27 cellular contexts compared by ENCODE assay signal in the genomic region with DNA sequence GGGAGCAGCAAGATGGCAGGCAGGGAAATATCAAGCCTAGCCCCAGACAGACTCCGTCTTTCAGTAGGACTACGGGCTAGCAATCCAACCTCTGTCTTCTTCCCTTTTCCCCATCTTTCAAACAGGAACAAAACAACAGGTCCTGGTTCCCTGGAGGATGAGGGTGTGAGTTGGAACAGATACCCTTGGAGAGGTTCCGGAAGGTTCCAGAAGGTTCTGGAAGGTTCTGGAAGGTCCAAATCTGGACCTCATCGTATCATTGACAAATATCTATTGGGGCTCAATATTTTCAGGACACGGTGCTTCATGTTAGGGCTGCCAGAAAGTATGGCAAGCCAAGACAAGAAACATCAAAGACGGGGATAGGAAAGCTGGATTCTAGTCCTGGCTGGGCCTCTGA.
"Had no signal": no experiment of that assay in that cellular context is flagged by ENCODE, and none has a peak within 500 bp of the region (broad histone marks: within the 10 kb centered on the region; RNA-seq: fewer than 3 reads in every experiment).

No MANE protein-coding gene starts in this region.

- H3K36me3 ChIP-seq: ascending aorta, brain microvascular endothelial cell, esophagus muscularis mucosa, gastrocnemius medialis, heart left ventricle had no signal

- DNase-seq: activated B cell treated with CpG ODN at 0.5 μM for 24 hours; activated CD4-positive, alpha-beta memory T cell treated with anti-CD3 and anti-CD28 coated beads, Interleukin-2, amount 10 ng/mL, durations not matched to agents 7 days and 5 days; activated CD4-positive, alpha-beta T cell treated with anti-CD3 and anti-CD28 coated beads for 48 hours; activated CD8-positive, alpha-beta memory T cell treated with anti-CD3 and anti-CD28 coated beads, Interleukin-2, amount 50 U/mL, for 48 hours; activated gamma-delta T cell; activated naive CD4-positive, alpha-beta T cell; activated naive CD4-positive, alpha-beta T cell treated with anti-CD3 and anti-CD28 coated beads, Interleukin-2, amount 10 ng/mL, durations not matched to agents 7 days and 5 days; activated naive CD8-positive, alpha-beta T cell treated with anti-CD3 and anti-CD28 coated beads, Interleukin-2, amount 10 ng/mL, durations not matched to agents 7 days and 5 days; activated T-cell treated with anti-CD3 and anti-CD28 coated beads for 4 hours; activated T-cell treated with anti-CD3 and anti-CD28 coated beads, Interleukin-2, amount 50 U/mL, for 24 hours; activated T-cell treated with anti-CD3 and anti-CD28 coated beads, Interleukin-2, amount 50 U/mL, for 72 hours; brain microvascular endothelial cell; cortex of kidney; dermis blood vessel endothelial cell; effector CD4-positive, alpha-beta T cell; effector memory CD8-positive, alpha-beta T cell; erythroblast; foreskin keratinocyte; gastrocnemius medialis; heart left ventricle; T-helper 2 cell had no signal

- H3K9me3 ChIP-seq: ascending aorta, esophagus muscularis mucosa, gastrocnemius medialis, heart left ventricle had no signal

- H3K4me3 ChIP-seq: ascending aorta, esophagus muscularis mucosa, gastrocnemius medialis, heart left ventricle had no signal

- H3K4me1 ChIP-seq: foreskin keratinocyte had no signal

- FAIRE-seq: colon had no signal

- H3K4me3 Mint-ChIP-seq: activated B cell treated with CpG ODN at 0.5 μM for 24 hours; activated CD4-positive, alpha-beta memory T cell treated with anti-CD3 and anti-CD28 coated beads, Interleukin-2, amount 10 ng/mL, durations not matched to agents 7 days and 5 days; activated naive CD4-positive, alpha-beta T cell treated with anti-CD3 and anti-CD28 coated beads, Interleukin-2, amount 10 ng/mL, durations not matched to agents 7 days and 5 days; activated naive CD8-positive, alpha-beta T cell treated with anti-CD3 and anti-CD28 coated beads, Interleukin-2, amount 10 ng/mL, durations not matched to agents 7 days and 5 days; activated T-cell treated with anti-CD3 and anti-CD28 coated beads, Interleukin-2, amount 50 U/mL, for 24 hours; activated T-cell treated with anti-CD3 and anti-CD28 coated beads, Interleukin-2, amount 50 U/mL, for 72 hours; effector memory CD8-positive, alpha-beta T cell had no signal

- H3K9me3 Mint-ChIP-seq: activated B cell treated with CpG ODN at 0.5 μM for 24 hours; activated CD4-positive, alpha-beta memory T cell treated with anti-CD3 and anti-CD28 coated beads, Interleukin-2, amount 10 ng/mL, durations not matched to agents 7 days and 5 days; activated naive CD4-positive, alpha-beta T cell treated with anti-CD3 and anti-CD28 coated beads, Interleukin-2, amount 10 ng/mL, durations not matched to agents 7 days and 5 days; activated naive CD4-positive, alpha-beta T cell treated with anti-CD3 and anti-CD28 coated beads, Interleukin-2, amount 50 U/mL, for 72 hours; activated naive CD8-positive, alpha-beta T cell treated with anti-CD3 and anti-CD28 coated beads, Interleukin-2, amount 10 ng/mL, durations not matched to agents 7 days and 5 days; activated T-cell treated with anti-CD3 and anti-CD28 coated beads, Interleukin-2, amount 50 U/mL, for 24 hours; activated T-cell treated with anti-CD3 and anti-CD28 coated beads, Interleukin-2, amount 50 U/mL, for 72 hours; effector memory CD8-positive, alpha-beta T cell had no signal

- H3K36me3 Mint-ChIP-seq: activated naive CD4-positive, alpha-beta T cell treated with anti-CD3 and anti-CD28 coated beads, Interleukin-2, amount 10 ng/mL, durations not matched to agents 7 days and 5 days; activated naive CD4-positive, alpha-beta T cell treated with anti-CD3 and anti-CD28 coated beads, Interleukin-2, amount 50 U/mL, for 72 hours; activated naive CD8-positive, alpha-beta T cell treated with anti-CD3 and anti-CD28 coated beads, Interleukin-2, amount 10 ng/mL, durations not matched to agents 7 days and 5 days had no signal

- H3K27ac Mint-ChIP-seq: activated B cell treated with CpG ODN at 0.5 μM for 24 hours; activated CD4-positive, alpha-beta memory T cell treated with anti-CD3 and anti-CD28 coated beads, Interleukin-2, amount 10 ng/mL, durations not matched to agents 7 days and 5 days; activated naive CD4-positive, alpha-beta T cell treated with anti-CD3 and anti-CD28 coated beads, Interleukin-2, amount 10 ng/mL, durations not matched to agents 7 days and 5 days; activated naive CD8-positive, alpha-beta T cell treated with anti-CD3 and anti-CD28 coated beads, Interleukin-2, amount 10 ng/mL, durations not matched to agents 7 days and 5 days; activated T-cell treated with anti-CD3 and anti-CD28 coated beads, Interleukin-2, amount 50 U/mL, for 24 hours; activated T-cell treated with anti-CD3 and anti-CD28 coated beads, Interleukin-2, amount 50 U/mL, for 72 hours; effector memory CD8-positive, alpha-beta T cell had no signal

- H3K27ac ChIP-seq: ascending aorta, brain microvascular endothelial cell, esophagus muscularis mucosa, foreskin keratinocyte, gastrocnemius medialis, heart left ventricle, VCaP had no signal

- ATAC-seq: activated CD4-positive, CD25-positive, alpha-beta regulatory T cell treated with anti-CD3 and anti-CD28 coated beads, Interleukin-2, amount 50 U/mL, for 24 hours; activated naive CD4-positive, alpha-beta T cell treated with anti-CD3 and anti-CD28 coated beads, Interleukin-2, amount 50 U/mL, for 72 hours; activated T-cell treated with anti-CD3 and anti-CD28 coated beads, Interleukin-2, amount 50 U/mL, for 72 hours; effector memory CD8-positive, alpha-beta T cell; foreskin keratinocyte; gastrocnemius medialis; heart left ventricle had no signal

- H3K27me3 ChIP-seq: ascending aorta, brain microvascular endothelial cell had no signal
